Comparison of ENCODE assay signal across 1 cellular context in genomic region chr17:31398381-31399275, GRCh38.
TF ChIP-seq lines count a peak whose summit lies in the region.

No MANE protein-coding gene starts in this region.

TF ChIP-seq in H1, 55 proteins besides CTCF, POLR2A, EP300 and RAD21:
- TF ChIP-seq KDM5A (IDR thresholded peaks at IDR 0.05; ENCODE audit: low read length) (no peak), PHF8 (conservative IDR thresholded peaks at IDR 0.05; ENCODE audit: low read depth, low read length) (no peak), POLR2AphosphoS5 (IDR thresholded peaks at IDR 0.05; ENCODE audit: low read depth, low read length) (no peak), HDAC6 (IDR thresholded peaks at IDR 0.05; ENCODE audit: low read depth, low read length) (no peak), BRCA1 (IDR thresholded peaks at IDR 0.05; ENCODE audit: low read depth, low read length) (no peak), EGR1 (IDR thresholded peaks at IDR 0.05; ENCODE audit: borderline replicate concordance, low read depth, low read length) (no peak), SRF (IDR thresholded peaks at IDR 0.05; ENCODE audit: low read depth, low read length) (no peak)
- TF ChIP-seq, protein P1, sequence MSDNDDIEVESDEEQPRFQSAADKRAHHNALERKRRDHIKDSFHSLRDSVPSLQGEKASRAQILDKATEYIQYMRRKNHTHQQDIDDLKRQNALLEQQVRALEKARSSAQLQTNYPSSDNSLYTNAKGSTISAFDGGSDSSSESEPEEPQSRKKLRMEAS (IDR thresholded peaks at IDR 0.05) = no peak
